Comparison of ENCODE assay signal across 9 cellular contexts in genomic region chr22:35593885-35594470, GRCh38. TPM values are rescaled to one million over a fixed set of nuclear protein-coding genes. Genes with fewer than 3 reads are reported as not detected.
"Had no signal": no experiment of that assay in that cellular context is flagged by ENCODE, and none has a peak within 500 bp of the region (broad histone marks: within the 10 kb centered on the region; RNA-seq: fewer than 3 reads in every experiment).

No MANE protein-coding gene starts in this region.

- ATAC-seq: activated T-cell treated with anti-CD3 and anti-CD28 coated beads, Interleukin-2, amount 50 U/mL, for 4 hours had no signal

- H3K4me1 ChIP-seq: vagina had no signal

- H3K27ac ChIP-seq: dorsolateral prefrontal cortex, thyroid gland, vagina had no signal

- H3K27me3 ChIP-seq: dorsolateral prefrontal cortex, thyroid gland, vagina had no signal

- DNase-seq: activated CD4-positive, alpha-beta T cell treated with anti-CD3 and anti-CD28 coated beads, Interleukin-2, amount 50 U/mL, for 48 hours; activated CD4-positive, CD25-positive, alpha-beta regulatory T cell treated with anti-CD3 and anti-CD28 coated beads, Interleukin-2, amount 50 U/mL, for 72 hours; activated gamma-delta T cell; activated T-cell treated with anti-CD3 and anti-CD28 coated beads, Interleukin-2, amount 50 U/mL, for 4 hours; dorsolateral prefrontal cortex; thyroid gland had no signal

- H3K36me3 ChIP-seq: thyroid gland, vagina had no signal

- H3K4me3 ChIP-seq: dorsolateral prefrontal cortex, thyroid gland, vagina had no signal

- H3K9me3 ChIP-seq: thyroid gland, vagina had no signal

RNA-seq across cellular contexts. Expression of gene MB, which starts 23.2 kb away (rescaled TPM):
- total RNA-seq: fibroblast of villous mesenchyme, vagina had no signal

RNA-seq across cellular contexts. Expression of gene RASD2, which starts 53.3 kb away (rescaled TPM):
- total RNA-seq: fibroblast of villous mesenchyme; T-helper 2 cell treated with Interferon-gamma antibody and Interleukin-4, amounts not matched to agents 100 ng/mL and 5 ng/mL, for 36 hours had no signal
